Comparison of ENCODE assay signal across 18 cellular contexts in genomic region chr18:58272209-58272608, GRCh38.
DNase-seq lines count a peak whose midpoint lies in the region; ATAC-seq and TF ChIP-seq lines count a peak whose summit lies in the region.
"Had no signal": no experiment of that assay in that cellular context is flagged by ENCODE, and none has a peak within 500 bp of the region (broad histone marks: within the 10 kb centered on the region; RNA-seq: fewer than 3 reads in every experiment).

No MANE protein-coding gene starts in this region.

- H3K36me3 ChIP-seq in heart left ventricle (no peaks in the 10 kb centered on the region), KMS-11 (ENCODE audit: insufficient read depth) (no peaks in the 10 kb centered on the region), upper lobe of left lung (no peaks in the 10 kb centered on the region), left lung (no peaks in the 10 kb centered on the region)

- no peak for ATAC-seq in heart left ventricle
- ATAC-seq in left ventricle myocardium superior: no peak
- no peak for ATAC-seq in upper lobe of left lung (ENCODE audit: low FRiP score in 2 of 2)
- no peak for ATAC-seq in left lung
- no peak for ATAC-seq in HG02885 (IDR thresholded peaks at IDR 0.05; ENCODE audit: poor library complexity, unreplicated experiment)
- ATAC-seq: K562, PC-3 had no signal

- no peak for DNase-seq in heart left ventricle
- no peak for DNase-seq in left ventricle myocardium superior
- DNase-seq in epithelial cell of esophagus (ENCODE audit: low read depth): peak; percentile 30
- DNase-seq in upper lobe of left lung: no peak
- DNase-seq in left lung: no peak
- DNase-seq in NCI-H128 (lab: John Stamatoyannopoulos, UW; ENCODE audit: unreplicated experiment): no peak
- DNase-seq: 8988T; CD4-positive, alpha-beta memory T cell; NCI-H1048; NCI-H1436 treated with DMSO at 0.1 percent for 48 hours; NCI-H2029; NCI-H345; NCI-H524 treated with DMSO at 0.1 percent for 48 hours; PC-3 had no signal

- TF ChIP-seq EP300 in upper lobe of left lung (IDR thresholded peaks at IDR 0.05): no peak

- H3K4me2 ChIP-seq in KMS-11: peak overlapping the region; percentile 15; the same call in 1 of the 2 replicates

- intact Hi-C loops in heart left ventricle (cut with DNase I) (loop anchor here in 1 of 10 donors (5.0 kb wide), 1 partner anchor 35 kb away; no protein-coding TSS in a partner anchor), left ventricle myocardium superior (cut with micrococcal nuclease) (no loop called here), left lung (cut with DNase I) (no loop called here)

- no peaks in the 10 kb centered on the region for H3K27me3 ChIP-seq in heart left ventricle
- H3K27me3 ChIP-seq in KMS-11 (ENCODE audit: insufficient read depth, low read depth): no peaks in the 10 kb centered on the region
- H3K27me3 ChIP-seq in upper lobe of left lung: no peaks in the 10 kb centered on the region
- no peaks in the 10 kb centered on the region for H3K27me3 ChIP-seq in left lung

- WGBS in heart left ventricle, 4 donors: 74 to 80% (median 77%) methylated on average over 6 of the region's 6 CpGs
- WGBS in upper lobe of left lung, 2 donors: 83 to 87% methylated on average over 6 of the region's 6 CpGs

- no peaks in the 10 kb centered on the region for H4K20me1 ChIP-seq in KMS-11 (ENCODE audit: insufficient read depth)

- TF ChIP-seq CTCF in heart left ventricle (IDR thresholded peaks at IDR 0.05) (no peak), KMS-11 (conservative IDR thresholded peaks at IDR 0.05; ENCODE audit: low read depth, low read length) (no peak), epithelial cell of esophagus (IDR thresholded peaks at IDR 0.05; ENCODE audit: insufficient read depth, low read depth, low read length, missing control alignments) (no peak), upper lobe of left lung (IDR thresholded peaks at IDR 0.05) (no peak), left lung (IDR thresholded peaks at IDR 0.05) (no peak)

- H3K4me3 ChIP-seq in heart left ventricle: no peak overlapping the region
- H3K4me3 ChIP-seq in KMS-11 (IDR thresholded peaks at IDR 0.05; ENCODE audit: insufficient read depth, low read depth, low read length): no peak overlapping the region
- no peak overlapping the region for H3K4me3 ChIP-seq in epithelial cell of esophagus (ENCODE audit: low read length)
- H3K4me3 ChIP-seq in upper lobe of left lung: no peak overlapping the region
- H3K4me3 ChIP-seq in left lung: no peak overlapping the region
- H3K4me3 ChIP-seq: K562 had no signal

- H3K27ac ChIP-seq in heart left ventricle: peak overlapping the region in 11 of 12 donors; percentile 8 to 75 (median 58)
- H3K27ac ChIP-seq in KMS-11: no peak overlapping the region
- peak overlapping the region in 3 of 4 donors; percentile 34 to 77 (median 37) for H3K27ac ChIP-seq in upper lobe of left lung
- no peak overlapping the region for H3K27ac ChIP-seq in left lung
- H3K27ac ChIP-seq: RWPE1 had no signal

- peaks cover 0 to 56% (median 15%) of the 10 kb centered on the region in 12 donors for H3K4me1 ChIP-seq in heart left ventricle
- H3K4me1 ChIP-seq in KMS-11 (ENCODE audit: low read depth, poor library complexity, severe bottlenecking): peaks cover 22% of the 10 kb centered on the region
- H3K4me1 ChIP-seq in upper lobe of left lung: peaks cover 2 to 42% (median 30%) of the 10 kb centered on the region in 4 donors
- H3K4me1 ChIP-seq in left lung: peaks cover 7 to 8% of the 10 kb centered on the region in 2 donors

- H3K9me3 ChIP-seq in heart left ventricle (no peaks in the 10 kb centered on the region), upper lobe of left lung (no peaks in the 10 kb centered on the region), left lung (no peaks in the 10 kb centered on the region)

- no peaks in the 10 kb centered on the region for H3K79me2 ChIP-seq in KMS-11 (ENCODE audit: insufficient read depth, low read depth)

- no peak overlapping the region for H2AFZ ChIP-seq in KMS-11 (ENCODE audit: low read depth)

- H3K9ac ChIP-seq in KMS-11: no peak overlapping the region

- TF ChIP-seq POLR2A in heart left ventricle (IDR thresholded peaks at IDR 0.05): no peak
- no peak for TF ChIP-seq POLR2A in upper lobe of left lung (IDR thresholded peaks at IDR 0.05)

Comparison
In these comparisons a context has a peak if more than half of its experiments do, and no peak if none do; other contexts are left out.
1. H3K27ac ChIP-seq: peak in heart left ventricle (11 of 12) and upper lobe of left lung (3 of 4); none in KMS-11 (single experiment) and left lung (0 of 2).